ENCODE assay signal across 12 cellular contexts in the genomic region with DNA sequence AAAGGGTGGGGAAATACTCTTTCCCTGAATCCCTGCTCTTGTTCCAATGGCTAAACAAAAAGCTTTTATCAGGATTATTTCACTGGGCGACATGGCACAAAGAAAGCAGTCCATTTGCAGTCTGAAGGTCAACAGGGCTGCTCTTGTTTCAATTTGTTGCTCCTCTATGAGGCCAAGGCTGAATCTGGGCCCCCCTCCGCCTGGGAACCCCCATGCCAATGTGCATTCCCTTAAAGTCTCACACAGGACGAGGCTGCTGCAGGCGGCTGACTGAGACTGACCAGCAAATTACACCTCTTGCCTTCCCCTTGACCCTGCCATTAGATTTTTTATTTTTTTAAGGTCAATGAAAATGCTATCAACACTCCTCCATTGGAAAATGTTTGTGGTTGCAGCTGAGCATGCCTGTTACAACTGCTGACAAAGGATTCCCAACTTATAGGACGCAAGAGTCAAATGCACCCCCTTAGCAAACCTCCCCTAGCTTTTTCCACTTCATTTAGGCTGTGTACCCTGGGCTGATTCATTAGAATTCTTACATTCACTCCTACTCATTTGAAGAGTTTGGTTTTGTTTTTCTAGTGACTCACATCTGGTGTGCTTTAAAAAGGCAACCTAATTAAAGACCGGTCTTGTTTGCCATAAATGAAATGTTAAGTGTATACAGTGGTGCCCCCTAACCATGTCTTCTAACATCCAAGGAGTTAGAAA.
DNase-seq lines count a peak whose midpoint lies in the region; ATAC-seq, FAIRE-seq and TF ChIP-seq lines count a peak whose summit lies in the region.
"Had no signal": no experiment of that assay in that cellular context is flagged by ENCODE, and none has a peak within 500 bp of the region (broad histone marks: within the 10 kb centered on the region; RNA-seq: fewer than 3 reads in every experiment).

No MANE protein-coding gene starts in this region.

- H3K4me2 ChIP-seq in PC-9 (peak overlapping the region; percentile 35; the same call in 1 of the 2 replicates), endothelial cell of umbilical vein (ENCODE audit: insufficient read depth, low read length) (no peak overlapping the region)
- H3K4me2 ChIP-seq: A549 had no signal

- no peak overlapping the region for H3K4me3 Mint-ChIP-seq in progenitor cell of endocrine pancreas (ENCODE audit: low read depth)
- H3K4me3 Mint-ChIP-seq: H9 had no signal

- peaks cover 9% of the 10 kb centered on the region for H3F3A ChIP-seq in PC-9 (ENCODE audit: insufficient read depth, low read depth)

- H3K9me2 ChIP-seq in PC-9 (ENCODE audit: insufficient read depth): no peaks in the 10 kb centered on the region

- no peaks in the 10 kb centered on the region for H3K27me3 Mint-ChIP-seq in progenitor cell of endocrine pancreas

- no peaks in the 10 kb centered on the region for H3K79me2 ChIP-seq in PC-9 (ENCODE audit: low read depth)
- no peaks in the 10 kb centered on the region for H3K79me2 ChIP-seq in endothelial cell of umbilical vein (ENCODE audit: control insufficient read depth, insufficient read depth, low read length)

- FAIRE-seq in endothelial cell of umbilical vein (lab: Jason Lieb, UNC): peak; percentile 72
- FAIRE-seq: A549 had no signal

- no peak for ATAC-seq in GM18520 (IDR thresholded peaks at IDR 0.05; ENCODE audit: unreplicated experiment)
- ATAC-seq: A549, body of pancreas had no signal

- H3K9me1 ChIP-seq in endothelial cell of umbilical vein (replicated peaks; ENCODE audit: control insufficient read depth, extremely low read depth, insufficient read depth, low read length): no peaks in the 10 kb centered on the region

- H3K4me1 Mint-ChIP-seq in progenitor cell of endocrine pancreas (ENCODE audit: low read depth): peaks cover 25% of the 10 kb centered on the region

- BruUV-seq in PC-9 (replicated peaks; lab: Mats Ljungman, UMichigan) (no TSS peak), endothelial cell of umbilical vein (replicated peaks; lab: Mats Ljungman, UMichigan) (no TSS peak), A673 (replicated peaks; lab: Mats Ljungman, UMichigan) (no TSS peak)

- H4K20me1 ChIP-seq in PC-9 (ENCODE audit: insufficient read depth) (no peaks in the 10 kb centered on the region), endothelial cell of umbilical vein (replicated peaks; ENCODE audit: control insufficient read depth, extremely low read depth, insufficient read depth, low read length) (no peaks in the 10 kb centered on the region)

- H3K36me3 ChIP-seq in PC-9 (ENCODE audit: low read depth) (no peaks in the 10 kb centered on the region), endothelial cell of umbilical vein (ENCODE audit: control insufficient read depth in 2 of 2, extremely low read depth in 1 of 2, insufficient read depth in 2 of 2, low read length in 2 of 2) (no peaks in the 10 kb centered on the region), A673 (ENCODE audit: insufficient read depth, low read length, poor library complexity, severe bottlenecking) (no peaks in the 10 kb centered on the region)

- peak; percentile 3 for DNase-seq in DMS79 treated with DMSO at 0.1 percent for 48 hours (lab: John Stamatoyannopoulos, UW)
- DNase-seq in DMS79 (lab: John Stamatoyannopoulos, UW): no peak
- DNase-seq in PC-9: peak in 1 of 2 experiments; percentile 72
- peak; percentile 76 for DNase-seq in endothelial cell of umbilical vein (ENCODE audit: low read depth, low spot score)
- no peak for DNase-seq in progenitor cell of endocrine pancreas (ENCODE audit: low spot score, unreplicated experiment)
- DNase-seq in activated CD4-positive, CD25-positive, alpha-beta regulatory T cell treated with anti-CD3 and anti-CD28 coated beads, Interleukin-2, amount 50 U/mL, for 72 hours: no peak
- no peak for DNase-seq in A673 (ENCODE audit: low spot score)
- DNase-seq: body of pancreas, H9, NCI-H510A had no signal

- CTCF ChIA-PET in PC-9 (lab: Charles Lee): interaction anchor here (0.6 kb wide), 1 partner anchor 1202 kb away, joined by 5 read pairs; no protein-coding TSS in a partner anchor
- CTCF ChIA-PET in endothelial cell of umbilical vein (lab: Charles Lee): interaction anchor here (1.5 to 2.9 kb wide), 2 partner anchors 63 to 126 kb away, joined by 5 to 10 read pairs; no protein-coding TSS in a partner anchor
- CTCF ChIA-PET in A673 (lab: Charles Lee): no interaction called here

- no peak overlapping the region for H3K9ac ChIP-seq in endothelial cell of umbilical vein (replicated peaks; ENCODE audit: extremely low read depth, insufficient read depth, low read length)

- no peaks in the 10 kb centered on the region for H3K9me3 ChIP-seq in PC-9 (ENCODE audit: insufficient read depth, low read depth)
- no peaks in the 10 kb centered on the region for H3K9me3 ChIP-seq in endothelial cell of umbilical vein (replicated peaks; ENCODE audit: control insufficient read depth, insufficient read depth, low read length)
- no peaks in the 10 kb centered on the region for H3K9me3 ChIP-seq in A673 (ENCODE audit: low read depth, low read length, poor library complexity, severe bottlenecking)
- H3K9me3 ChIP-seq: A549, body of pancreas had no signal

- H3K4me3 ChIP-seq in PC-9: no peak overlapping the region
- no peak overlapping the region for H3K4me3 ChIP-seq in endothelial cell of umbilical vein (replicated peaks in 1 of 3; ENCODE audit: insufficient read depth in 1 of 3, low read depth in 1 of 3, low read length in 3 of 3)
- no peak overlapping the region for H3K4me3 ChIP-seq in A673 (ENCODE audit: low read depth, low read length, poor library complexity, severe bottlenecking)
- H3K4me3 ChIP-seq: A549, body of pancreas had no signal

- H3K27ac Mint-ChIP-seq in progenitor cell of endocrine pancreas: peak overlapping the region; percentile 43

- POLR2A ChIA-PET in PC-9 (lab: Charles Lee; ENCODE audit: unreplicated experiment) (interaction anchor here (0.6 kb wide), 1 partner anchor 1270 kb away, joined by 4 read pairs; no protein-coding TSS in a partner anchor), endothelial cell of umbilical vein (lab: Charles Lee) (no interaction called here), A673 (lab: Charles Lee; ENCODE audit: low non-redundant PET) (no interaction called here)

- TF ChIP-seq CTCF in PC-9 (conservative IDR thresholded peaks at IDR 0.05): no peak
- TF ChIP-seq CTCF in endothelial cell of umbilical vein (IDR thresholded peaks at IDR 0.05; ENCODE audit: extremely low read depth in 1 of 2, insufficient read depth in 1 of 2, low read depth in 1 of 2, low read length in 2 of 2): no peak
- TF ChIP-seq CTCF in progenitor cell of endocrine pancreas (IDR thresholded peaks at IDR 0.05; ENCODE audit: unreplicated experiment): no peak
- no peak for TF ChIP-seq CTCF in A673 (conservative IDR thresholded peaks at IDR 0.05; ENCODE audit: low read depth, low read length)

- H3K27me3 ChIP-seq in PC-9 (ENCODE audit: insufficient read depth, low read depth) (no peaks in the 10 kb centered on the region), endothelial cell of umbilical vein (ENCODE audit: control insufficient read depth in 2 of 2, insufficient read depth in 2 of 2, low read length in 2 of 2) (no peaks in the 10 kb centered on the region), A673 (replicated peaks; ENCODE audit: insufficient read depth, low read depth, low read length, poor library complexity) (no peaks in the 10 kb centered on the region)
- H3K27me3 ChIP-seq: body of pancreas had no signal

- no peak overlapping the region for H2AFZ ChIP-seq in PC-9
- no peak overlapping the region for H2AFZ ChIP-seq in endothelial cell of umbilical vein (ENCODE audit: low read depth, low read length)

- H3K9me3 Mint-ChIP-seq in progenitor cell of endocrine pancreas (ENCODE audit: low read depth): no peaks in the 10 kb centered on the region
- H3K9me3 Mint-ChIP-seq: H9 had no signal

- H3K4me1 ChIP-seq in PC-9 (replicated peaks; ENCODE audit: insufficient read depth) (peaks cover 11% of the 10 kb centered on the region), endothelial cell of umbilical vein (ENCODE audit: control insufficient read depth, extremely low read depth, insufficient read depth, low read length) (peaks cover 7% of the 10 kb centered on the region), A673 (ENCODE audit: insufficient read depth, low read length, poor library complexity, severe bottlenecking) (no peaks in the 10 kb centered on the region)
- H3K4me1 ChIP-seq: body of pancreas had no signal

- no peaks in the 10 kb centered on the region for H3K36me3 Mint-ChIP-seq in progenitor cell of endocrine pancreas (ENCODE audit: insufficient read depth)

- intact Hi-C loops in PC-9 (cut with micrococcal nuclease; ENCODE audit: unreplicated experiment): no loop called here
- intact Hi-C loops in endothelial cell of umbilical vein (cut with micrococcal nuclease): no loop called here
- intact Hi-C loops in A673 (cut with micrococcal nuclease; ENCODE audit: unreplicated experiment): no loop called here

- dilution Hi-C loops in endothelial cell of umbilical vein (cut with MboI; ENCODE audit: extremely low pct_ligation_motif_present, low sequenced_read_pairs): no loop called here

- H3K27ac ChIP-seq in PC-9 (peak overlapping the region; percentile 17; the same call in 1 of the 2 replicates), endothelial cell of umbilical vein (ENCODE audit: insufficient read depth, low read depth, low read length) (no peak overlapping the region), A673 (ENCODE audit: low read depth, low read length, poor library complexity, severe bottlenecking) (no peak overlapping the region)
- H3K27ac ChIP-seq: A549, body of pancreas had no signal

- no peak for TF ChIP-seq POLR2A in endothelial cell of umbilical vein (IDR thresholded peaks at IDR 0.05; ENCODE audit: low read depth, low read length)

TF ChIP-seq in endothelial cell of umbilical vein, 7 proteins besides CTCF, POLR2A, EP300 and RAD21:
- no peak for TF ChIP-seq GATA2 (IDR thresholded peaks at IDR 0.05; ENCODE audit: insufficient read depth, insufficient read length, low read depth, low read length)
- peak; percentile 63 for TF ChIP-seq FOS (IDR thresholded peaks at IDR 0.05; ENCODE audit: borderline replicate concordance, insufficient read depth, low read length)
TF ChIP-seq in endothelial cell of umbilical vein: peak in this region for 1.

Comparison
In these comparisons a context has a peak if more than half of its experiments do, and no peak if none do; other contexts are left out.
1. DNase-seq: peak in DMS79 treated with DMSO at 0.1 percent for 48 hours (single experiment) and endothelial cell of umbilical vein (single experiment); none in DMS79 (single experiment), progenitor cell of endocrine pancreas (single experiment), activated CD4-positive, CD25-positive, alpha-beta regulatory T cell treated with anti-CD3 and anti-CD28 coated beads, Interleukin-2, amount 50 U/mL, for 72 hours (single experiment) and A673 (single experiment).